Comparison of ENCODE assay signal across 14 cellular contexts in genomic region chr15:52406601-52407000, GRCh38.
DNase-seq lines count a peak whose midpoint lies in the region; TF ChIP-seq lines count a peak whose summit lies in the region.
"Had no signal": no experiment of that assay in that cellular context is flagged by ENCODE, and none has a peak within 500 bp of the region (broad histone marks: within the 10 kb centered on the region; RNA-seq: fewer than 3 reads in every experiment).

No MANE protein-coding gene starts in this region.

- DNase-seq in EH (ENCODE audit: low read depth) = peak; percentile 30
- peak; percentile 15 to 62 for DNase-seq in SJCRH30
- DNase-seq in fibroblast of lung (ENCODE audit: low read depth in 2 of 2) = peak; percentile 32
- no peak for DNase-seq in uterus
- no peak for DNase-seq in DMS114 treated with DMSO at 0.1 percent for 48 hours (lab: John Stamatoyannopoulos, UW; ENCODE audit: unreplicated experiment)
- DNase-seq in NK-92 treated with Interleukin-12 subunit alpha and Interleukin-12 subunit beta, amount 100 ng/mL, for 24 hours (lab: John Stamatoyannopoulos, UW) = no peak
- DNase-seq in AG08395 (ENCODE audit: low spot score) = no peak
- DNase-seq: AML-193; Caco-2; CD8-positive, alpha-beta memory T cell; IMR-90 had no signal

- H3K36me3 ChIP-seq in SJCRH30 = no peaks in the 10 kb centered on the region
- H3K36me3 ChIP-seq in fibroblast of lung (ENCODE audit: control insufficient read depth, insufficient read depth, low read length) = no peaks in the 10 kb centered on the region
- no peaks in the 10 kb centered on the region for H3K36me3 ChIP-seq in parathyroid adenoma (ENCODE audit: control insufficient read depth, insufficient read depth, low read length)
- no peaks in the 10 kb centered on the region for H3K36me3 ChIP-seq in uterus

- H3K4me3 ChIP-seq in SJCRH30 = no peak overlapping the region
- no peak overlapping the region for H3K4me3 ChIP-seq in fibroblast of lung (replicated peaks in 1 of 4; ENCODE audit: control extremely low read depth in 1 of 4, insufficient read depth in 1 of 4, low read depth in 3 of 4, low read length in 4 of 4)
- no peak overlapping the region for H3K4me3 ChIP-seq in parathyroid adenoma (ENCODE audit: low read depth, low read length)
- no peak overlapping the region for H3K4me3 ChIP-seq in uterus
- H3K4me3 ChIP-seq: BLaER1, GM12878 had no signal

- H3K79me2 ChIP-seq in fibroblast of lung (ENCODE audit: control insufficient read depth, insufficient read depth, low read length) (no peaks in the 10 kb centered on the region), parathyroid adenoma (no peaks in the 10 kb centered on the region)

- TF ChIP-seq CTCF in fibroblast of lung (conservative IDR thresholded peaks at IDR 0.05 in 1 of 2, IDR thresholded peaks at IDR 0.05 in 1 of 2; ENCODE audit: low read depth in 1 of 2, low read length in 2 of 2) (no peak), parathyroid adenoma (IDR thresholded peaks at IDR 0.05) (no peak), uterus (IDR thresholded peaks at IDR 0.05) (no peak)

- H3K4me1 ChIP-seq in SJCRH30 (peaks cover 6% of the 10 kb centered on the region), fibroblast of lung (ENCODE audit: control insufficient read depth, extremely low read depth, insufficient read depth, low read length) (no peaks in the 10 kb centered on the region), parathyroid adenoma (peaks cover 3% of the 10 kb centered on the region), uterus (no peaks in the 10 kb centered on the region)
- H3K4me1 ChIP-seq: BLaER1, Caco-2 had no signal

- H3K27ac ChIP-seq in SJCRH30 (no peak overlapping the region), fibroblast of lung (ENCODE audit: insufficient read depth, low read length) (no peak overlapping the region), parathyroid adenoma (peak overlapping the region; percentile 5), uterus (no peak overlapping the region)
- H3K27ac ChIP-seq: BLaER1 had no signal

- no peaks in the 10 kb centered on the region for H3K27me3 ChIP-seq in SJCRH30
- no peaks in the 10 kb centered on the region for H3K27me3 ChIP-seq in fibroblast of lung (ENCODE audit: control insufficient read depth, insufficient read depth, low read length)
- H3K27me3 ChIP-seq in parathyroid adenoma (ENCODE audit: control insufficient read depth, insufficient read depth, low read length) = no peaks in the 10 kb centered on the region
- no peaks in the 10 kb centered on the region for H3K27me3 ChIP-seq in uterus
- H3K27me3 ChIP-seq: BLaER1 had no signal

- H4K20me1 ChIP-seq in fibroblast of lung (ENCODE audit: control insufficient read depth, extremely low read depth, insufficient read depth, low read length) = no peaks in the 10 kb centered on the region
- H4K20me1 ChIP-seq: BLaER1 had no signal

- H3K9ac ChIP-seq in fibroblast of lung (ENCODE audit: insufficient read depth, low read length) (no peak overlapping the region), parathyroid adenoma (no peak overlapping the region)
- H3K9ac ChIP-seq: BLaER1 had no signal

- intact Hi-C loops in uterus (cut with DNase I; ENCODE audit: low total_unique reads) = no loop called here

- no peak for TF ChIP-seq POLR2A in uterus (IDR thresholded peaks at IDR 0.05)

- H3K4me2 ChIP-seq in fibroblast of lung (ENCODE audit: extremely low read depth, insufficient read depth, low read length) = no peak overlapping the region
- H3K4me2 ChIP-seq in parathyroid adenoma (ENCODE audit: low read length) = no peak overlapping the region
- H3K4me2 ChIP-seq: BLaER1 had no signal

- H3K9me3 ChIP-seq in SJCRH30 (replicated peaks) (no peaks in the 10 kb centered on the region), fibroblast of lung (ENCODE audit: control insufficient read depth, insufficient read depth, low read depth, low read length) (no peaks in the 10 kb centered on the region), parathyroid adenoma (ENCODE audit: control insufficient read depth, low read length) (no peaks in the 10 kb centered on the region), uterus (no peaks in the 10 kb centered on the region)
- H3K9me3 ChIP-seq: BLaER1, Caco-2 had no signal

- no peak overlapping the region for H2AFZ ChIP-seq in fibroblast of lung (ENCODE audit: low read length)
- H2AFZ ChIP-seq in parathyroid adenoma = no peak overlapping the region

Comparison
In these comparisons a context has a peak if more than half of its experiments do, and no peak if none do; other contexts are left out.
1. DNase-seq: peak in EH (single experiment), SJCRH30 (2 of 2) and fibroblast of lung (2 of 2); none in uterus (0 of 2), DMS114 treated with DMSO at 0.1 percent for 48 hours (single experiment), NK-92 treated with Interleukin-12 subunit alpha and Interleukin-12 subunit beta, amount 100 ng/mL, for 24 hours (single experiment) and AG08395 (single experiment).